Comparison of ENCODE assay signal across 8 cellular contexts in the genomic region with DNA sequence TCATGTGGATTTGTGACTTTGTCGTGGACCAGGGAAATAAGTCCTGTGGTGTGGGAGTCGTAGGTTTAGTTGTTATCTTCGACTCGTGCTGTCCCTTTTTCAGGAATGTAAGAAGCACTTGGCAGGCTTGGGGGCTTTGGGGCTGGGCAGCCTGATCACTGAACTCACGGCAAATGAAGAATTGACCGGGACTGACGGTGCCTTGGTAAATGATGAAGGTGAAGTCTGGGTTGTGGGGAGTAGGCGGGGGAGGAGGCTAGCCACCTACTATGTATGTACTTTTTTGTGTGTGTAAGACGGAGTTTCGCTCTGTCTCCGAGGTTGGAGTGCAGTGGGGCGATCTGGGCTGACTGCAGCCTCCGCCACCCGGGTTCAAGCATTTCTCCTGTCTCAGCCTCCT. TPM values are rescaled to one million over a fixed set of nuclear protein-coding genes. Genes with fewer than 3 reads are reported as not detected.
DNase-seq lines count a peak whose midpoint lies in the region; ATAC-seq and TF ChIP-seq lines count a peak whose summit lies in the region.

No MANE protein-coding gene starts in this region.

- intact Hi-C loops in Caco-2 (cut with micrococcal nuclease; ENCODE audit: unreplicated experiment): loop anchor here (2.0 to 5.0 kb wide), 4 partner anchors 80 to 185 kb away; partner anchors contain the start of genes OGT and ZMYM3

- H3K36me3 Mint-ChIP-seq in Caco-2 (ENCODE audit: insufficient read depth, unreplicated experiment): peaks cover 34% of the 10 kb centered on the region

- H3K27me3 ChIP-seq in Caco-2 (replicated peaks; ENCODE audit: control insufficient read depth, insufficient read depth, low read length): no peaks in the 10 kb centered on the region
- H3K27me3 ChIP-seq in SJCRH30: no peaks in the 10 kb centered on the region
- no peaks in the 10 kb centered on the region for H3K27me3 ChIP-seq in endocrine pancreas (ENCODE audit: control insufficient read depth, insufficient read depth, low read length)
- no peaks in the 10 kb centered on the region for H3K27me3 ChIP-seq in parathyroid adenoma (ENCODE audit: control insufficient read depth, insufficient read depth, low read length)

- no peaks in the 10 kb centered on the region for H3K4me1 Mint-ChIP-seq in Caco-2 (ENCODE audit: low read depth, unreplicated experiment)

- H3K27ac ChIP-seq in SJCRH30 (no peak overlapping the region; the same call in 1 of the 2 replicates), parathyroid adenoma (peak overlapping the region; percentile 95)

- peak overlapping the region; percentile 95 for H3K27ac Mint-ChIP-seq in Caco-2 (ENCODE audit: unreplicated experiment)

- peak overlapping the region; percentile 82 for H3K9ac ChIP-seq in endocrine pancreas (ENCODE audit: control insufficient read depth, insufficient read depth, low read length)
- no peak overlapping the region for H3K9ac ChIP-seq in parathyroid adenoma

- H3K9me3 ChIP-seq in Caco-2 (no peaks in the 10 kb centered on the region), SJCRH30 (replicated peaks) (no peaks in the 10 kb centered on the region), endocrine pancreas (ENCODE audit: control insufficient read depth, low read length) (no peaks in the 10 kb centered on the region), parathyroid adenoma (ENCODE audit: control insufficient read depth, low read length) (no peaks in the 10 kb centered on the region)

- peaks cover 21% of the 10 kb centered on the region for H3K79me2 ChIP-seq in parathyroid adenoma

- H3K4me3 ChIP-seq in Caco-2 (ENCODE audit: low read depth, low read length) (peak overlapping the region; percentile 71), SJCRH30 (peak overlapping the region; percentile 79), endocrine pancreas (ENCODE audit: control insufficient read depth, insufficient read depth, low read length) (peak overlapping the region; percentile 70), parathyroid adenoma (ENCODE audit: low read depth, low read length) (peak overlapping the region; percentile 68)

- peak in 1 of 2 experiments; percentile 1 for DNase-seq in Caco-2
- no peak for DNase-seq in SJCRH30
- no peak for DNase-seq in iPS-NIHi7 (ENCODE audit: extremely low spot score)

- H2AFZ ChIP-seq in parathyroid adenoma: no peak overlapping the region

- BruUV-seq in Caco-2 (replicated peaks; lab: Mats Ljungman, UMichigan): no TSS peak

- H3K36me3 ChIP-seq in Caco-2 (ENCODE audit: control insufficient read depth, insufficient read depth, low read length): no peaks in the 10 kb centered on the region
- H3K36me3 ChIP-seq in SJCRH30: peaks cover 19% of the 10 kb centered on the region; the same call in 1 of the 2 replicates
- H3K36me3 ChIP-seq in endocrine pancreas (ENCODE audit: control insufficient read depth, insufficient read depth, low read length): no peaks in the 10 kb centered on the region
- no peaks in the 10 kb centered on the region for H3K36me3 ChIP-seq in parathyroid adenoma (ENCODE audit: control insufficient read depth, insufficient read depth, low read length)

- TF ChIP-seq CTCF in Caco-2 (IDR thresholded peaks at IDR 0.05; ENCODE audit: insufficient read depth in 1 of 2, low read depth in 1 of 2, low read length in 1 of 2, severe bottlenecking in 1 of 2, unreplicated experiment in 1 of 2) (no peak), parathyroid adenoma (IDR thresholded peaks at IDR 0.05) (no peak)

- H3K4me1 ChIP-seq in Caco-2 (no peaks in the 10 kb centered on the region), SJCRH30 (peaks cover 5% of the 10 kb centered on the region), endocrine pancreas (ENCODE audit: control insufficient read depth, insufficient read depth, low read length) (no peaks in the 10 kb centered on the region), parathyroid adenoma (peaks cover 5% of the 10 kb centered on the region)

- H3K9me3 Mint-ChIP-seq in Caco-2 (ENCODE audit: unreplicated experiment): no peaks in the 10 kb centered on the region

- POLR2A ChIA-PET in Caco-2 (lab: Charles Lee): interaction anchor here (2.3 kb wide), 1 partner anchor 84 kb away, joined by 39 read pairs; the partner anchor contains the start of gene NONO

- peak overlapping the region; percentile 73 for H3K4me2 ChIP-seq in parathyroid adenoma (ENCODE audit: low read length)

- CTCF ChIA-PET in Caco-2 (lab: Charles Lee): no interaction called here

- H3K27me3 Mint-ChIP-seq in Caco-2 (ENCODE audit: insufficient read depth, unreplicated experiment): no peaks in the 10 kb centered on the region

- ATAC-seq in HG03045 (IDR thresholded peaks at IDR 0.05; ENCODE audit: unreplicated experiment) (no peak), GM19023 (IDR thresholded peaks at IDR 0.05; ENCODE audit: unreplicated experiment) (no peak), HG03378 (IDR thresholded peaks at IDR 0.05; ENCODE audit: unreplicated experiment) (no peak)

- peak overlapping the region; percentile 94 for H3K4me3 Mint-ChIP-seq in Caco-2 (ENCODE audit: unreplicated experiment)

RNA-seq across cellular contexts. Expression of gene TAF1, which starts 1.2 kb away (rescaled TPM):
- 40.7 and 41.2 TPM in 2 replicates for total RNA-seq in Caco-2 (2022)
- 30.9 and 37.0 TPM in 2 replicates for total RNA-seq in SJCRH30 (2014; rRNA removed; shearing (Covaris generic))
